Comparison of ENCODE assay signal across 21 cellular contexts in the genomic region with DNA sequence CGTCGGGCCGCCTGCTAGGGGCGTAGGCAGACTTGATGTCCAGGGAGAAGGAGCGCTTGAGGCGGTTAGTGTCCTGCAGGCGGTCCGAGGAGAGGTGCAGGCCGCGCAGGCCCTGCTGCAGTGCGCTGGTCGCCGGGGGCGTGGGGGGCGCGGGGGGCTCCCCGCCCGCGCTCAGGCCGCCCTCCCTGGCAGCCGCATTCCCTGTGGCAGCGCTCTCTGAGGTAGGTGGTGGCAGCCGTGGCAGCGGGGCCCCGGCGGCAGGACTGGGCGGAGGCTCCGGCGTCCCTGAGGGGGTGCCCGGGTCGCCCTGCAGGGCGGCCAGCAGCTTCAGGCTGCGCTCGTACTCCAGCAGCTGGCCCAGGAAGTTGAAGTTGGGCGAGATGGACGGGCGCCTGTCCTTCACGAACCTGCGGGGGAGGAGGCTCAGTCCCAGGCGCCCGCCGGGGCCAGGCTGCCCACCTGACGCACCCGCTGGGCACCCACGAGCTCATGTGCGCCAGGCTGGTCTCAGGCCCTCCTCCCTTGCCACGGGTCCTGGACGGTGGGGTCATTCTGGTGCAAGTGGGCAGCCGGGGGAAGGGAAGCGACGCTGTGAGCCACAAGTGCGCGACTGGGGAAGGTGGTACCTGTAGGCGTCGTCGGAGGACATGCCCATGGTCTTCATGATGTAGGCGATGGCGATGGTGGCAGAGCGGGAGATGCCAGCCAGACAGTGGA. TPM values are rescaled to one million over a fixed set of nuclear protein-coding genes. Genes with fewer than 3 reads are reported as not detected.
A peak's percentile ranks its signal among the peaks of the same experiment; 100 is the strongest.
DNase-seq lines count a peak whose midpoint lies in the region; ATAC-seq and TF ChIP-seq lines count a peak whose summit lies in the region.
"Had no signal": no experiment of that assay in that cellular context is flagged by ENCODE, and none has a peak within 500 bp of the region (broad histone marks: within the 10 kb centered on the region; RNA-seq: fewer than 3 reads in every experiment).

No MANE protein-coding gene starts in this region.

- CTCF ChIA-PET in MCF 10A (lab: Yijun Ruan, JAX): interaction anchor here (0.6 to 3.9 kb wide), 4 partner anchors 11 to 1337 kb away, joined by 3 to 32 read pairs (median 9); no protein-coding TSS in a partner anchor

- H3K9me3 Mint-ChIP-seq in MCF 10A (ENCODE audit: unreplicated experiment): no peaks in the 10 kb centered on the region
- H3K9me3 Mint-ChIP-seq: CD4-positive, alpha-beta memory T cell had no signal

- H3K4me3 ChIP-seq in breast epithelium (no peak overlapping the region), osteoblast (ENCODE audit: insufficient read depth, low read length) (no peak overlapping the region)
- H3K4me3 ChIP-seq: suprapubic skin had no signal

- no peak for ATAC-seq in left cardiac atrium
- no peak for ATAC-seq in GM19023 (IDR thresholded peaks at IDR 0.05; ENCODE audit: unreplicated experiment)
- no peak for ATAC-seq in GM18870 (IDR thresholded peaks at IDR 0.05; ENCODE audit: unreplicated experiment)
- no peak for ATAC-seq in HG02642 (IDR thresholded peaks at IDR 0.05; ENCODE audit: poor library complexity, unreplicated experiment)

- no peaks in the 10 kb centered on the region for H3K36me3 Mint-ChIP-seq in MCF 10A (ENCODE audit: insufficient read depth, unreplicated experiment)
- H3K36me3 Mint-ChIP-seq: activated naive CD8-positive, alpha-beta T cell had no signal

- H3K4me2 ChIP-seq in osteoblast (ENCODE audit: insufficient read depth, low read length): no peak overlapping the region

- H3K27me3 Mint-ChIP-seq in MCF 10A (ENCODE audit: insufficient read depth, unreplicated experiment): no peaks in the 10 kb centered on the region
- H3K27me3 Mint-ChIP-seq: activated naive CD8-positive, alpha-beta T cell had no signal

- peaks cover 9 to 14% of the 10 kb centered on the region in 2 donors for H3K4me1 ChIP-seq in breast epithelium
- H3K4me1 ChIP-seq in osteoblast (ENCODE audit: insufficient read depth, low read length): peaks cover 15% of the 10 kb centered on the region

- H4K20me1 ChIP-seq in osteoblast (ENCODE audit: insufficient read depth, low read length): peaks cover 3% of the 10 kb centered on the region

- H3K27ac Mint-ChIP-seq in MCF 10A (ENCODE audit: low read depth, unreplicated experiment): no peak overlapping the region
- H3K27ac Mint-ChIP-seq: activated naive CD8-positive, alpha-beta T cell had no signal

- no peaks in the 10 kb centered on the region for H3K27me3 ChIP-seq in breast epithelium
- no peaks in the 10 kb centered on the region for H3K27me3 ChIP-seq in osteoblast (ENCODE audit: insufficient read depth, low read length)

- no TSS peak for BruUV-seq in MCF 10A (replicated peaks; lab: Mats Ljungman, UMichigan)

- no peak overlapping the region for H3K4me3 Mint-ChIP-seq in MCF 10A (ENCODE audit: unreplicated experiment)
- H3K4me3 Mint-ChIP-seq: activated naive CD8-positive, alpha-beta T cell; CD4-positive, alpha-beta memory T cell had no signal

- H3K9me3 ChIP-seq in breast epithelium (no peaks in the 10 kb centered on the region), osteoblast (ENCODE audit: low read depth, low read length) (no peaks in the 10 kb centered on the region)
- H3K9me3 ChIP-seq: suprapubic skin had no signal

- TF ChIP-seq CTCF in breast epithelium (IDR thresholded peaks at IDR 0.05) (no peak), MCF 10A (IDR thresholded peaks at IDR 0.05; ENCODE audit: unreplicated experiment) (no peak), osteoblast (IDR thresholded peaks at IDR 0.05; ENCODE audit: extremely low read depth, low read depth, low read length) (no peak)

- DNase-seq in breast epithelium (ENCODE audit: low spot score in 2 of 2) (no peak), MCF 10A (ENCODE audit: unreplicated experiment) (no peak), left cardiac atrium (peak; percentile 22), osteoblast (ENCODE audit: insufficient read length, low spot score, missing footprints) (peak; percentile 69), RPMI8226 (no peak)
- DNase-seq: 8988T; activated CD4-positive, alpha-beta T cell treated with anti-CD3 and anti-CD28 coated beads for 1 hour; activated CD8-positive, alpha-beta memory T cell treated with anti-CD3 and anti-CD28 coated beads, Interleukin-2, amount 50 U/mL, for 48 hours; CD4-positive, alpha-beta memory T cell; erythroblast; Karpas-422; NCI-H510A; stimulated activated CD4-positive, alpha-beta T cell treated with anti-CD3 and anti-CD28 coated beads, Interleukin-12 subunit alpha, Interleukin-12 subunit beta, amount 100 ng/mL, for 4 hours had no signal

- no peaks in the 10 kb centered on the region for H3K79me2 ChIP-seq in osteoblast (ENCODE audit: insufficient read depth, low read length)

- peak overlapping the region; percentile 90 to 92 for H3K27ac ChIP-seq in breast epithelium
- no peak overlapping the region for H3K27ac ChIP-seq in osteoblast (ENCODE audit: low read depth, low read length)

- intact Hi-C loops in breast epithelium (cut with DNase I; ENCODE audit: low total_unique reads): no loop called here
- intact Hi-C loops in MCF 10A (cut with micrococcal nuclease): loop anchor here (10.0 kb wide), 1 partner anchor 277 kb away; a partner anchor contains a TSS
- intact Hi-C loops in left cardiac atrium (cut with DNase I): no loop called here

- H3K4me1 Mint-ChIP-seq in MCF 10A (ENCODE audit: insufficient read depth, unreplicated experiment): peaks cover 34% of the 10 kb centered on the region
- H3K4me1 Mint-ChIP-seq: CD4-positive, alpha-beta memory T cell had no signal

- H3K36me3 ChIP-seq in breast epithelium (no peaks in the 10 kb centered on the region), osteoblast (ENCODE audit: insufficient read depth, low read length) (no peaks in the 10 kb centered on the region)

- H2AFZ ChIP-seq in osteoblast (ENCODE audit: low read length): no peak overlapping the region

- POLR2A ChIA-PET in MCF 10A (lab: Yijun Ruan, JAX): interaction anchor here (1.6 kb wide), 1 partner anchor 11 kb away, joined by 8 read pairs; no protein-coding TSS in a partner anchor

- no peak for TF ChIP-seq POLR2A in breast epithelium (IDR thresholded peaks at IDR 0.05)

RNA-seq across cellular contexts. Expression of a gene that starts 14.7 kb away (rescaled TPM):
- total RNA-seq in breast epithelium (1 to 10 TPM in 2 of 3 donors, under 1 TPM in 1; 0.80 to 2.9 (median 1.6) TPM), MCF 10A (2022) (10.4 and 17.6 TPM in 2 replicates), left cardiac atrium (10 to 100 TPM in 1 of 2 donors, 1 to 10 TPM in 1; 9.0 to 21.7 TPM), osteoblast (under 0.01 TPM in 2 replicates)

RNA-seq across cellular contexts. Expression of a gene that starts 27.8 kb away (rescaled TPM):
- total RNA-seq in breast epithelium (not detected), MCF 10A (2022) (not detected in 2 replicates), left cardiac atrium (not detected), osteoblast (not detected in 2 replicates)
- total RNA-seq: CD4-positive, alpha-beta memory T cell; cerebellum; Daoy; lung microvascular endothelial cell had no signal

RNA-seq across cellular contexts. Expression of a gene that starts 40.8 kb away (rescaled TPM):
- total RNA-seq in breast epithelium (not detected), MCF 10A (2022) (not detected in 2 replicates), left cardiac atrium (not detected), osteoblast (not detected in 2 replicates)
- total RNA-seq: CD4-positive, alpha-beta memory T cell; cerebellum; Daoy; lung microvascular endothelial cell had no signal

RNA-seq across cellular contexts. Expression of a gene that starts 50.9 kb away (rescaled TPM):
- total RNA-seq in breast epithelium: not detected
- not detected in 2 replicates for total RNA-seq in MCF 10A (2022)
- not detected for total RNA-seq in left cardiac atrium
- not detected in 2 replicates for total RNA-seq in osteoblast
- total RNA-seq: CD4-positive, alpha-beta memory T cell; cerebellum; Daoy; lung microvascular endothelial cell had no signal

Comparison
In these comparisons a context has a peak if more than half of its experiments do, and no peak if none do; other contexts are left out.
1. DNase-seq: peak in left cardiac atrium (single experiment) and osteoblast (single experiment); none in breast epithelium (0 of 2), MCF 10A (single experiment) and RPMI8226 (single experiment).